In genomic region chr18:22433960-22434359, GRCh38 we compare ENCODE assay signal across 17 cellular contexts. TPM values are rescaled to one million over a fixed set of nuclear protein-coding genes. Genes with fewer than 3 reads are reported as not detected.
DNase-seq lines count a peak whose midpoint lies in the region; ATAC-seq and TF ChIP-seq lines count a peak whose summit lies in the region.
"Had no signal": no experiment of that assay in that cellular context is flagged by ENCODE, and none has a peak within 500 bp of the region (broad histone marks: within the 10 kb centered on the region; RNA-seq: fewer than 3 reads in every experiment).

No MANE protein-coding gene starts in this region.

- peaks cover 23% of the 10 kb centered on the region for H3K4me1 ChIP-seq in hepatocyte (ENCODE audit: insufficient read depth)

- TF ChIP-seq POLR2A in erythroblast (IDR thresholded peaks at IDR 0.05; ENCODE audit: low read length): no peak

- H3K9me3 ChIP-seq in hepatocyte (ENCODE audit: low read depth): no peaks in the 10 kb centered on the region
- H3K9me3 ChIP-seq: adrenal gland had no signal

- DNase-seq in AG10803 (ENCODE audit: low read depth) (peak; percentile 80), MV-4-11 (lab: John Stamatoyannopoulos, UW) (peak; percentile 9), brain microvascular endothelial cell (peak; percentile 53), hepatocyte (ENCODE audit: low spot score) (no peak), erythroblast (lab: John Stamatoyannopoulos, UW) (no peak), NCI-H526 treated with DMSO at 0.1 percent for 48 hours (lab: John Stamatoyannopoulos, UW) (no peak)
- DNase-seq: activated B cell treated with CpG ODN at 0.5 μM for 24 hours; adrenal gland; hypothalamus; Karpas-422; NCI-H1436 treated with DMSO at 0.1 percent for 48 hours; OCI-M1; stimulated activated CD4-positive, alpha-beta T cell treated with anti-CD3 and anti-CD28 coated beads, Interleukin-15, amount 100 ng/mL, for 24 hours had no signal

- H3K27me3 ChIP-seq in brain microvascular endothelial cell (replicated peaks) (no peaks in the 10 kb centered on the region), hepatocyte (no peaks in the 10 kb centered on the region)
- H3K27me3 ChIP-seq: adrenal gland had no signal

- H3K4me3 ChIP-seq in AG10803 (ENCODE audit: low read length) (no peak overlapping the region), brain microvascular endothelial cell (ENCODE audit: low read depth, low read length) (no peak overlapping the region), hepatocyte (no peak overlapping the region)
- H3K4me3 ChIP-seq: adrenal gland had no signal

- ATAC-seq in GM21423 (IDR thresholded peaks at IDR 0.05; ENCODE audit: unreplicated experiment): no peak
- ATAC-seq in HG03521 (IDR thresholded peaks at IDR 0.05; ENCODE audit: unreplicated experiment): no peak

- H2AFZ ChIP-seq in hepatocyte: no peak overlapping the region

- no peaks in the 10 kb centered on the region for H3K36me3 ChIP-seq in brain microvascular endothelial cell (replicated peaks)
- H3K36me3 ChIP-seq in hepatocyte (replicated peaks; ENCODE audit: insufficient read depth, low read depth): no peaks in the 10 kb centered on the region
- H3K36me3 ChIP-seq: adrenal gland had no signal

- no peaks in the 10 kb centered on the region for H3K79me2 ChIP-seq in hepatocyte

- WGBS in hepatocyte (ENCODE audit: low lambda C conversion rate, missing lambda C conversion rate): 43% methylated on average over 7 of the region's 7 CpGs

- H3K4me2 ChIP-seq in hepatocyte: no peak overlapping the region

- in situ Hi-C loops in brain microvascular endothelial cell (cut with HindIII; ENCODE audit: low pct_ligation_motif_present, low sequenced_read_pairs): no loop called here

- TF ChIP-seq CTCF in AG10803 (conservative IDR thresholded peaks at IDR 0.05; ENCODE audit: low read length) (no peak), brain microvascular endothelial cell (IDR thresholded peaks at IDR 0.05; ENCODE audit: low read depth, low read length, missing control alignments) (no peak), hepatocyte (IDR thresholded peaks at IDR 0.05; ENCODE audit: poor library complexity) (no peak)

- H3K27ac ChIP-seq in brain microvascular endothelial cell: peak overlapping the region; percentile 69
- peak overlapping the region; percentile 60 for H3K27ac ChIP-seq in hepatocyte
- H3K27ac ChIP-seq: adrenal gland had no signal

- H4K20me1 ChIP-seq in hepatocyte (ENCODE audit: insufficient read depth, poor library complexity, severe bottlenecking): no peaks in the 10 kb centered on the region

- H3K9me2 ChIP-seq in hepatocyte (replicated peaks; ENCODE audit: insufficient read depth): no peaks in the 10 kb centered on the region

RNA-seq across cellular contexts. Expression of gene CTAGE1, which starts 16.2 kb away (rescaled TPM):
- 0.12 and 0.47 TPM in 2 replicates for total RNA-seq in hepatocyte
- 0.60 TPM in 1 of 2 replicates, not detected in the other for polyA plus RNA-seq in hepatocyte
- total RNA-seq: activated B cell treated with CpG ODN at 0.5 μM for 24 hours; activated T-helper 2 cell treated with anti-CD3 and anti-CD28 coated beads, Interferon-gamma antibody, Interleukin-2, Interleukin-4, amounts not matched to agents 10 μg/mL and 5 μg/mL and 100 μg/mL, durations not matched to agents 14 hours and 24 hours and 36 hours; posterior vena cava had no signal
- polyA plus RNA-seq: adrenal gland had no signal

Comparison
In these comparisons a context has a peak if more than half of its experiments do, and no peak if none do; other contexts are left out.
1. DNase-seq: peak in AG10803 (single experiment), MV-4-11 (single experiment) and brain microvascular endothelial cell (single experiment); none in hepatocyte (single experiment), erythroblast (0 of 2) and NCI-H526 treated with DMSO at 0.1 percent for 48 hours (single experiment).